ENCODE assay signal across 17 cellular contexts in genomic region chr18:78736015-78736690, GRCh38.
"Had no signal": no experiment of that assay in that cellular context is flagged by ENCODE, and none has a peak within 500 bp of the region (broad histone marks: within the 10 kb centered on the region; RNA-seq: fewer than 3 reads in every experiment).

No MANE protein-coding gene starts in this region.

- H3K36me3 Mint-ChIP-seq: naive thymus-derived CD4-positive, alpha-beta T cell; stimulated activated naive B cell treated with anti-CD40 and anti-IgM and Interleukin-4, amounts not matched to agents 10 μg/mL and 1 μg/mL and 100 μg/mL, for 72 hours had no signal

- H3K9me3 Mint-ChIP-seq: nephron progenitor cell had no signal

- DNase-seq: effector memory CD4-positive, alpha-beta T cell; heart left ventricle; hypothalamus; left ventricle myocardium superior; mesendoderm; naive thymus-derived CD4-positive, alpha-beta T cell; nephron progenitor cell; stimulated activated CD4-positive, alpha-beta T cell treated with anti-CD3 and anti-CD28 coated beads, Interleukin-2, amount 100 ng/mL, for 24 hours; stimulated activated CD4-positive, alpha-beta T cell treated with anti-CD3 and anti-CD28 coated beads, Interleukin-4, amount 100 ng/mL, for 4 hours; stimulated activated naive B cell treated with anti-CD40 and anti-IgM and Interleukin-4, amounts not matched to agents 10 μg/mL and 1 μg/mL and 100 μg/mL, for 72 hours; stimulated activated naive CD8-positive, alpha-beta T cell treated with anti-CD3 and anti-CD28 coated beads, Interleukin-15, amount 100 ng/mL, for 72 hours; substantia nigra; transverse colon had no signal

- H3K4me1 ChIP-seq: heart left ventricle had no signal

- H3K27me3 ChIP-seq: neutrophil, transverse colon had no signal

- H3K4me1 Mint-ChIP-seq: stimulated activated naive B cell treated with anti-CD40 and anti-IgM and Interleukin-4, amounts not matched to agents 10 μg/mL and 1 μg/mL and 100 μg/mL, for 72 hours; stimulated activated naive CD8-positive, alpha-beta T cell treated with anti-CD3 and anti-CD28 coated beads, Interleukin-15, amount 100 ng/mL, for 72 hours had no signal

- H3K4me3 ChIP-seq: heart left ventricle, thoracic aorta, transverse colon had no signal

- H3K27ac ChIP-seq: heart left ventricle, neutrophil, thoracic aorta, transverse colon had no signal

- H3K9me3 ChIP-seq: heart left ventricle, neutrophil, thoracic aorta, transverse colon had no signal

- H3K4me3 Mint-ChIP-seq: naive thymus-derived CD4-positive, alpha-beta T cell; nephron progenitor cell; stimulated activated naive B cell treated with anti-CD40 and anti-IgM and Interleukin-4, amounts not matched to agents 10 μg/mL and 1 μg/mL and 100 μg/mL, for 72 hours; stimulated activated naive CD8-positive, alpha-beta T cell treated with anti-CD3 and anti-CD28 coated beads, Interleukin-15, amount 100 ng/mL, for 72 hours had no signal

- H3K36me3 ChIP-seq: heart left ventricle, neutrophil, thoracic aorta, transverse colon had no signal

- H3K27me3 Mint-ChIP-seq: stimulated activated naive B cell treated with anti-CD40 and anti-IgM and Interleukin-4, amounts not matched to agents 10 μg/mL and 1 μg/mL and 100 μg/mL, for 72 hours had no signal

- H3K27ac Mint-ChIP-seq: naive thymus-derived CD4-positive, alpha-beta T cell; nephron progenitor cell; stimulated activated naive B cell treated with anti-CD40 and anti-IgM and Interleukin-4, amounts not matched to agents 10 μg/mL and 1 μg/mL and 100 μg/mL, for 72 hours; stimulated activated naive CD8-positive, alpha-beta T cell treated with anti-CD3 and anti-CD28 coated beads, Interleukin-15, amount 100 ng/mL, for 72 hours had no signal

- ATAC-seq: esophagus mucosa; heart left ventricle; left ventricle myocardium superior; naive thymus-derived CD4-positive, alpha-beta T cell; sciatic nerve; stimulated activated naive B cell treated with anti-CD40 and anti-IgM and Interleukin-4, amounts not matched to agents 10 μg/mL and 1 μg/mL and 100 μg/mL, for 72 hours; stimulated activated naive CD8-positive, alpha-beta T cell treated with anti-CD3 and anti-CD28 coated beads, Interleukin-15, amount 100 ng/mL, for 72 hours had no signal
